ENCODE assay signal across 14 cellular contexts in the genomic region with DNA sequence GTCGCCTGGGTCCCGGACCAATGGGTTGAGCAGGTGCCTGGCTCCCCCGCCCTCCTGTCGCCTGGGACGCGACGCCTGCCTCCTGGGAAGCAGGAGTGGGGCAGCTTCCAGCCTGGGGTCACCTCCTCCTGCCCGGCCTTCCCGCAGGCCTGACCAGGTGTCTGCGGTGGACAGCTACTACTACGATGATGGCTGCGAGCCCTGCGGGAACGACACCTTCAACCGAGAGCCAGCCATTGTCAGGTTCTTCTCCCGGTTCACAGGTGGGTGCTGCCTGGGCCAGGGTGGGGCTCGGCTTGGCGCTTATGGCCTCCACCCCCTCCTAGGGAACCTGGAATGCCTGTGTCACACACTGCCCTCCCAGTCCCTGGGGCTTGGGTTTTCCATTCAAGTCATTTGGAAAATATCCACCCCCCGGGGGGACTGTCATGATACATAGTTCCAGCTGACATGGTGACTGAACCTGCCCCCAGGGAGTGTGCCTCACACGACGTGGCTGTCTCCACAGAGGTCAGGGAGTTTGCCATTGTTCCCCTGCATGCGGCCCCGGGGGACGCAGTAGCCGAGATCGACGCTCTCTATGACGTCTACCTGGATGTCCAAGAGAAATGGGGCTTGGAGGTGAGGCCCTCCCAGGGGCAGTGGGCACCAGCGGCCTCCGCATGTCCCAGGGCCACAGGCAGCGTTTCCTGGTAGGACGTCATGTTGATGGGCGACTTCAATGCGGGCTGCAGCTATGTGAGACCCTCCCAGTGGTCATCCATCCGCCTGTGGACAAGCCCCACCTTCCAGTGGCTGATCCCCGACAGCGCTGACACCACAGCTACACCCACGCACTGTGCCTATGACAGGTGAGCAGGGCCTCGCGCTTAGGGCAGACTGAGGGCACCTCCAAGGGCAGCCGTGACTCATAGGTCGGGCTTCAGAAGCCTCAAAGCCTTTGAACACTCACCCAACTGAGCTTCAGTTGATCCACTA. TPM values are rescaled to one million over a fixed set of nuclear protein-coding genes. Genes with fewer than 3 reads are reported as not detected.
A peak's percentile ranks its signal among the peaks of the same experiment; 100 is the strongest.
DNase-seq lines count a peak whose midpoint lies in the region; ATAC-seq and TF ChIP-seq lines count a peak whose summit lies in the region.
"Had no signal": no experiment of that assay in that cellular context is flagged by ENCODE, and none has a peak within 500 bp of the region (broad histone marks: within the 10 kb centered on the region; RNA-seq: fewer than 3 reads in every experiment).

No MANE protein-coding gene starts in this region.

- peaks cover 24% of the 10 kb centered on the region for H3K4me1 Mint-ChIP-seq in activated T-cell treated with anti-CD3 and anti-CD28 coated beads, Interleukin-2, amount 50 U/mL, for 72 hours (ENCODE audit: low read depth)

- DNase-seq in activated effector memory CD4-positive, alpha-beta T cell treated with anti-CD3 and anti-CD28 coated beads, Interleukin-2, amount 50 U/mL, for 16 hours: peak; percentile 72
- no peak for DNase-seq in activated effector memory CD4-positive, alpha-beta T cell treated with Interleukin-2 at 50 U/mL for 16 hours
- DNase-seq in activated T-cell treated with anti-CD3 and anti-CD28 coated beads, Interleukin-2, amount 50 U/mL, for 72 hours: peak in 1 of 2 donors; percentile 57
- DNase-seq in mucosa of descending colon: peak in 2 of 3 donors; percentile 15 to 62
- DNase-seq in stimulated activated naive CD8-positive, alpha-beta T cell treated with anti-CD3 and anti-CD28 coated beads, Interleukin-15, Interleukin-2, amounts not matched to agents 100 U/mL and 50 U/mL, for 24 hours: peak; percentile 49
- DNase-seq in DMS79 treated with DMSO at 0.1 percent for 48 hours (lab: John Stamatoyannopoulos, UW): no peak
- no peak for DNase-seq in ascending aorta (ENCODE audit: low spot score in 2 of 2)
- DNase-seq: effector memory CD8-positive, alpha-beta T cell; NCI-H1417; NCI-H69; occipital lobe; SHP77 treated with DMSO at 0.1 percent for 48 hours; transverse colon had no signal

- peaks cover 6% of the 10 kb centered on the region for H3K4me1 ChIP-seq in mucosa of descending colon (ENCODE audit: low read depth)
- no peaks in the 10 kb centered on the region for H3K4me1 ChIP-seq in ascending aorta

- H3K36me3 ChIP-seq in mucosa of descending colon (ENCODE audit: low read depth) (peaks cover 12% of the 10 kb centered on the region), ascending aorta (peaks cover 49 to 66% of the 10 kb centered on the region in 2 donors)

- H3K4me3 Mint-ChIP-seq in activated T-cell treated with anti-CD3 and anti-CD28 coated beads, Interleukin-2, amount 50 U/mL, for 72 hours: no peak overlapping the region
- H3K4me3 Mint-ChIP-seq: effector memory CD8-positive, alpha-beta T cell had no signal

- peak in 1 of 2 donors; percentile 76 for ATAC-seq in activated T-cell treated with anti-CD3 and anti-CD28 coated beads, Interleukin-2, amount 50 U/mL, for 72 hours (replicated peaks in 1 of 2)
- ATAC-seq in mucosa of descending colon (peak; percentile 42), HG03378 (IDR thresholded peaks at IDR 0.05; ENCODE audit: unreplicated experiment) (no peak)
- peak; percentile 71 for ATAC-seq in stimulated activated naive CD8-positive, alpha-beta T cell treated with anti-CD3 and anti-CD28 coated beads, Interleukin-15, Interleukin-2, amounts not matched to agents 100 U/mL and 50 U/mL, for 24 hours
- ATAC-seq: effector memory CD8-positive, alpha-beta T cell had no signal

- TF ChIP-seq CTCF in mucosa of descending colon (IDR thresholded peaks at IDR 0.05) (no peak), ascending aorta (IDR thresholded peaks at IDR 0.05) (no peak)

- H3K27ac ChIP-seq in ascending aorta: no peak overlapping the region
- H3K27ac ChIP-seq: transverse colon had no signal

- no peaks in the 10 kb centered on the region for H3K27me3 Mint-ChIP-seq in activated T-cell treated with anti-CD3 and anti-CD28 coated beads, Interleukin-2, amount 50 U/mL, for 72 hours (ENCODE audit: low read depth)
- H3K27me3 Mint-ChIP-seq: effector memory CD8-positive, alpha-beta T cell had no signal

- no peaks in the 10 kb centered on the region for H3K27me3 ChIP-seq in ascending aorta
- H3K27me3 ChIP-seq: transverse colon had no signal

- intact Hi-C loops in mucosa of descending colon (cut with DNase I, micrococcal nuclease): no loop called here
- intact Hi-C loops in ascending aorta (cut with DNase I): no loop called here

- H3K36me3 Mint-ChIP-seq in activated T-cell treated with anti-CD3 and anti-CD28 coated beads, Interleukin-2, amount 50 U/mL, for 72 hours (ENCODE audit: insufficient read depth in 2 of 2): peaks cover 0 to 21% of the 10 kb centered on the region in 2 donors

- H3K27ac Mint-ChIP-seq in activated T-cell treated with anti-CD3 and anti-CD28 coated beads, Interleukin-2, amount 50 U/mL, for 72 hours: peak overlapping the region; percentile 93

- H3K9me3 ChIP-seq in mucosa of descending colon (no peaks in the 10 kb centered on the region), ascending aorta (no peaks in the 10 kb centered on the region)
- H3K9me3 ChIP-seq: transverse colon had no signal

- H3K4me3 ChIP-seq in mucosa of descending colon (no peak overlapping the region), ascending aorta (no peak overlapping the region)
- H3K4me3 ChIP-seq: transverse colon had no signal

- H3K9me3 Mint-ChIP-seq in activated T-cell treated with anti-CD3 and anti-CD28 coated beads, Interleukin-2, amount 50 U/mL, for 72 hours: no peaks in the 10 kb centered on the region
- H3K9me3 Mint-ChIP-seq: effector memory CD8-positive, alpha-beta T cell had no signal

RNA-seq across cellular contexts. Expression of a gene that starts 2.3 kb away (rescaled TPM):
- 10 to 100 TPM; 19.4 to 21.3 TPM for total RNA-seq in activated T-cell treated with anti-CD3 and anti-CD28 coated beads, Interleukin-2, amount 50 U/mL, for 72 hours
- total RNA-seq in mucosa of descending colon (10 to 100 TPM; 24.4 to 36.0 (median 27.0) TPM), ascending aorta (51.2 TPM)

RNA-seq across cellular contexts. Expression of a gene that starts 45.4 kb away (rescaled TPM):
- 10 to 100 TPM; 12.6 to 15.7 TPM for total RNA-seq in activated T-cell treated with anti-CD3 and anti-CD28 coated beads, Interleukin-2, amount 50 U/mL, for 72 hours
- total RNA-seq in mucosa of descending colon: 1 to 10 TPM; 3.6 to 6.7 (median 5.0) TPM
- 3.4 TPM for total RNA-seq in ascending aorta

Comparison
In these comparisons a context has a peak if more than half of its experiments do, and no peak if none do; other contexts are left out.
1. DNase-seq: peak in activated effector memory CD4-positive, alpha-beta T cell treated with anti-CD3 and anti-CD28 coated beads, Interleukin-2, amount 50 U/mL, for 16 hours (single experiment), mucosa of descending colon (2 of 3) and stimulated activated naive CD8-positive, alpha-beta T cell treated with anti-CD3 and anti-CD28 coated beads, Interleukin-15, Interleukin-2, amounts not matched to agents 100 U/mL and 50 U/mL, for 24 hours (single experiment); none in activated effector memory CD4-positive, alpha-beta T cell treated with Interleukin-2 at 50 U/mL for 16 hours (single experiment), DMS79 treated with DMSO at 0.1 percent for 48 hours (single experiment) and ascending aorta (0 of 2).